Comparison of ENCODE assay signal across 1 cellular context in the genomic region with DNA sequence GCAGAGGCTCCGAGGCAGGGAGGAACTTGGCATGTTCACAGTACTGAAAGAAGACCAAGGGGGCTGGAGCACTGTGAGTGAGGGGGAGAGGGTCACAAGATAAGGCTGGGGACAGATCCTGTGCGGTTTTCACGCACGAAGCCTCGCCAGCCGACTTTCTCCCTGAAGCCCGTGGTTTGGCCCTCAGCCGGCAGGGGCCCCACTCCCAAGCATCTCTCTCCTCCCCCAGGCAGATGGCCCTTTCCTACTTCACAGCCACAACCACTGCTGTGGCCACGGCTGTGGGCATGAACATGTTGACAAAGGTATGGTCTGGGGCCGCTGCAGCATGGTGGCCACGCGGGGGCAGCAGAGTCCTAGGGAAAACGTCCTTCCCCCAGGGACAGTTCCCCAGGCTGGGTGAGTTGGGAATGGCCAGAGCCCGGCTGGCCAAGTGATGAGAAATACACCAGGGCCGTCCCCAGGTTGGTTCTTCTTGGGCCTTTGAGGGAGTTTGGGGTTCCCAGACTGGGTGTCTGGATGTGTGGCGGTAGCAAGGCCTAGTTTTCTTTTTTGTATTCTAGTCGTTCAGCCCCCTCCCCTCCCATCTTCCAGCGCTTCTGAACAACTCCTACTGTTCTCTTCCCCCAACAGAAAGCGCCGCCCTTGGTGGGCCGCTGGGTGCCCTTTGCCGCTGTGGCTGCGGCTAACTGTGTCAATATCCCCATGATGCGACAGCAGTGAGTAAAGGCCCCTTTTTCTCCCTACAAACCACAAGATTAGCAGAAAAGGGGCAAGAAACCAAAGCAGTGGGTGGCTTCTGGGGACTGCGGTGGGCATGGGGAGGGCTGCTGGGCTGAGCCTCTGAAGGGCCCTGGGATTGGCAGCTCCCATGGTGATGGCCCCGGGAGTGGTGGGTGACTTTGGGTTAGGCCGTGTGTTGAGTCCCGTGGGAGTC.
A peak's percentile ranks its signal among the peaks of the same experiment; 100 is the strongest.
TF ChIP-seq lines count a peak whose summit lies in the region.

No MANE protein-coding gene starts in this region.

TF ChIP-seq in GM23338, 12 proteins besides CTCF, POLR2A, EP300 and RAD21:
- TF ChIP-seq, protein P1, sequence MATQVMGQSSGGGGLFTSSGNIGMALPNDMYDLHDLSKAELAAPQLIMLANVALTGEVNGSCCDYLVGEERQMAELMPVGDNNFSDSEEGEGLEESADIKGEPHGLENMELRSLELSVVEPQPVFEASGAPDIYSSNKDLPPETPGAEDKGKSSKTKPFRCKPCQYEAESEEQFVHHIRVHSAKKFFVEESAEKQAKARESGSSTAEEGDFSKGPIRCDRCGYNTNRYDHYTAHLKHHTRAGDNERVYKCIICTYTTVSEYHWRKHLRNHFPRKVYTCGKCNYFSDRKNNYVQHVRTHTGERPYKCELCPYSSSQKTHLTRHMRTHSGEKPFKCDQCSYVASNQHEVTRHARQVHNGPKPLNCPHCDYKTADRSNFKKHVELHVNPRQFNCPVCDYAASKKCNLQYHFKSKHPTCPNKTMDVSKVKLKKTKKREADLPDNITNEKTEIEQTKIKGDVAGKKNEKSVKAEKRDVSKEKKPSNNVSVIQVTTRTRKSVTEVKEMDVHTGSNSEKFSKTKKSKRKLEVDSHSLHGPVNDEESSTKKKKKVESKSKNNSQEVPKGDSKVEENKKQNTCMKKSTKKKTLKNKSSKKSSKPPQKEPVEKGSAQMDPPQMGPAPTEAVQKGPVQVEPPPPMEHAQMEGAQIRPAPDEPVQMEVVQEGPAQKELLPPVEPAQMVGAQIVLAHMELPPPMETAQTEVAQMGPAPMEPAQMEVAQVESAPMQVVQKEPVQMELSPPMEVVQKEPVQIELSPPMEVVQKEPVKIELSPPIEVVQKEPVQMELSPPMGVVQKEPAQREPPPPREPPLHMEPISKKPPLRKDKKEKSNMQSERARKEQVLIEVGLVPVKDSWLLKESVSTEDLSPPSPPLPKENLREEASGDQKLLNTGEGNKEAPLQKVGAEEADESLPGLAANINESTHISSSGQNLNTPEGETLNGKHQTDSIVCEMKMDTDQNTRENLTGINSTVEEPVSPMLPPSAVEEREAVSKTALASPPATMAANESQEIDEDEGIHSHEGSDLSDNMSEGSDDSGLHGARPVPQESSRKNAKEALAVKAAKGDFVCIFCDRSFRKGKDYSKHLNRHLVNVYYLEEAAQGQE (IDR thresholded peaks at IDR 0.05; ENCODE audit: unreplicated experiment) = no peak
- peak; percentile 29; the same call in 1 of the 2 replicates for TF ChIP-seq POLR2AphosphoS5 (IDR thresholded peaks at IDR 0.05; ENCODE audit: low read depth)
